In the genomic region with DNA sequence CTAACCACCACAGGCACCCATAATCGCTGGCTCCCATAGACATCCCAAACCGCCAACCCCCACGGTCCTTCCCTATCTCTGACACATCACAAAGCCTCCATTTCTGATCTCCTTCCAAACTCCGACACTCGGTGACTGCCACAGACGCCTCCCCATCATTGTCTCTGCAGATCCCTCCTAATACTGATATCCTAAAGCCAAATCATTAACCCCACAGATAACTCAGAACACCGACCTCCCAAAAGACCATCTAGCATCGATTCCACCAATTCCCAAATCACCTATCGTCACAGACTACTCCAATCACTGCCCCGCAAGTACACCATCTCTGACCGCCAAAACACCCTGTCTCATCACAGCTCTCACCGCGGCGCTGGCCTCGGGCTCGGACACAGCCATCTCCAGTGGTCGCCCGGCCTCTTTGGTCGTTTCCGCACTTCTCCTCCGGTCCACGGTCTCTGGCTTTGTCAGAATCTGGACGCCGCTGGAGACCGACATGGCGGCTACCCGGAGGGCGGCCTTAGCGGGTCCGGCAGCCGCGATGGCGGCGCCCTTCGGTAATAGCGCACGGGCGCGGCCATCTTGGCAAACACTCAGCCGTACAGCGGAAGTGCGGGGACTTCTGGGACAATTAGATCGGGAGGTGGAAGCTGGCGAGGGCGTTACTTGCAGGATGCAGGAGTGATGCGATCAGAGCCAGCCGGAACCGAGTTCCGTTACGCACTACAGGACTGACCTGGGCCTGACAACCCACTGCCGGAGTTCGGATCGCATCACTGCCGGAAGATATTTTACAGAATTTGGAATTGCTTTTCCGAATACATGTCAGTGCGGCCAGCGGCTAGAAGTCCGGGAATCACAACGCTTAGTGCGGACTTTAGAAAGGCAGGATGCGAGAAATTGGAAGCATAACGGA, we compare ENCODE assay signal across 8 cellular contexts. TPM values are rescaled to one million over a fixed set of nuclear protein-coding genes. Genes with fewer than 3 reads are reported as not detected.
A peak's percentile ranks its signal among the peaks of the same experiment; 100 is the strongest.
DNase-seq lines count a peak whose midpoint lies in the region; ATAC-seq and TF ChIP-seq lines count a peak whose summit lies in the region.

ZFP37 (minus strand) TSS at position 534 of the 916 bp plus-strand sequence; CDS start at position 498, 36 bp downstream.

- no peaks in the 10 kb centered on the region for H3K4me1 Mint-ChIP-seq in natural killer cell treated with Interleukin-12 subunit alpha and Interleukin-12 subunit beta and Interleukin-15 and Interleukin-18, amount 100 ng/mL, for 72 hours (ENCODE audit: low read depth in 2 of 2)
- H3K4me1 Mint-ChIP-seq in stimulated activated naive B cell treated with anti-CD40 and anti-IgM and Interleukin-4, amounts not matched to agents 10 μg/mL and 1 μg/mL and 100 μg/mL, for 72 hours = peaks cover 0 to 3% of the 10 kb centered on the region in 2 donors

- no peak within 1 kb of the TSS for H3K4me3 Mint-ChIP-seq in natural killer cell treated with Interleukin-12 subunit alpha and Interleukin-12 subunit beta and Interleukin-15 and Interleukin-18, amount 100 ng/mL, for 72 hours
- H3K4me3 Mint-ChIP-seq in stimulated activated naive B cell treated with anti-CD40 and anti-IgM and Interleukin-4, amounts not matched to agents 10 μg/mL and 1 μg/mL and 100 μg/mL, for 72 hours = no peak within 1 kb of the TSS

- H3K4me1 ChIP-seq in Peyer's patch = no peaks in the 10 kb centered on the region

- peak within 1 kb of the TSS in 3 of 4 donors; percentile 49 to 52 (median 52) for H3K27ac ChIP-seq in Peyer's patch

- H3K9me3 ChIP-seq in Peyer's patch = peaks cover 0 to 66% (median 18%) of the 10 kb centered on the region in 4 donors

- H3K36me3 Mint-ChIP-seq in natural killer cell treated with Interleukin-12 subunit alpha and Interleukin-12 subunit beta and Interleukin-15 and Interleukin-18, amount 100 ng/mL, for 72 hours = no peaks in the 10 kb centered on the region
- H3K36me3 Mint-ChIP-seq in stimulated activated naive B cell treated with anti-CD40 and anti-IgM and Interleukin-4, amounts not matched to agents 10 μg/mL and 1 μg/mL and 100 μg/mL, for 72 hours = peaks cover 2 to 8% of the 10 kb centered on the region in 2 donors

- TF ChIP-seq CTCF in Peyer's patch (IDR thresholded peaks at IDR 0.05) (no peak), foreskin fibroblast (IDR thresholded peaks at IDR 0.05; ENCODE audit: low read depth, low read length) (no peak)

- TF ChIP-seq POLR2A in Peyer's patch (IDR thresholded peaks at IDR 0.05) = no peak

- H3K4me3 ChIP-seq in Peyer's patch (peak within 1 kb of the TSS; percentile 57 to 64 (median 62)), foreskin fibroblast (ENCODE audit: low read depth in 1 of 2, low read length in 2 of 2) (peak within 1 kb of the TSS; percentile 61 to 99)

- H3K27ac Mint-ChIP-seq in natural killer cell treated with Interleukin-12 subunit alpha and Interleukin-12 subunit beta and Interleukin-15 and Interleukin-18, amount 100 ng/mL, for 72 hours = no peak within 1 kb of the TSS
- no peak within 1 kb of the TSS for H3K27ac Mint-ChIP-seq in stimulated activated naive B cell treated with anti-CD40 and anti-IgM and Interleukin-4, amounts not matched to agents 10 μg/mL and 1 μg/mL and 100 μg/mL, for 72 hours

- H3K27me3 ChIP-seq in Peyer's patch = no peaks in the 10 kb centered on the region

- no peaks in the 10 kb centered on the region for H3K36me3 ChIP-seq in Peyer's patch

- peak; percentile 98 for ATAC-seq in GM19397 (IDR thresholded peaks at IDR 0.05; ENCODE audit: unreplicated experiment)
- ATAC-seq in natural killer cell treated with Interleukin-12 subunit alpha and Interleukin-12 subunit beta and Interleukin-15 and Interleukin-18, amount 100 ng/mL, for 72 hours = peak; percentile 97 to 99
- peak; percentile 97 for ATAC-seq in stimulated activated naive B cell treated with anti-CD40 and anti-IgM and Interleukin-4, amounts not matched to agents 10 μg/mL and 1 μg/mL and 100 μg/mL, for 72 hours (replicated peaks)

- DNase-seq in AG08395 (ENCODE audit: low spot score) (peak; percentile 97), HS-27A (ENCODE audit: low read depth) (peak; percentile 83), Peyer's patch (peak; percentile 79 to 94 (median 81)), activated gamma-delta T cell (lab: John Stamatoyannopoulos, UW) (peak; percentile 31), foreskin fibroblast (peak; percentile 95 to 98)
- peak; percentile 87 for DNase-seq in natural killer cell treated with Interleukin-12 subunit alpha and Interleukin-12 subunit beta and Interleukin-15 and Interleukin-18, amount 100 ng/mL, for 72 hours (ENCODE audit: low spot score)
- DNase-seq in stimulated activated naive B cell treated with anti-CD40 and anti-IgM and Interleukin-4, amounts not matched to agents 10 μg/mL and 1 μg/mL and 100 μg/mL, for 72 hours = peak; percentile 78

- H3K27me3 Mint-ChIP-seq in natural killer cell treated with Interleukin-12 subunit alpha and Interleukin-12 subunit beta and Interleukin-15 and Interleukin-18, amount 100 ng/mL, for 72 hours = peaks cover 4 to 7% of the 10 kb centered on the region in 2 donors
- H3K27me3 Mint-ChIP-seq in stimulated activated naive B cell treated with anti-CD40 and anti-IgM and Interleukin-4, amounts not matched to agents 10 μg/mL and 1 μg/mL and 100 μg/mL, for 72 hours = peaks cover 11 to 12% of the 10 kb centered on the region in 2 donors

- H3K9me3 Mint-ChIP-seq in natural killer cell treated with Interleukin-12 subunit alpha and Interleukin-12 subunit beta and Interleukin-15 and Interleukin-18, amount 100 ng/mL, for 72 hours = no peaks in the 10 kb centered on the region
- H3K9me3 Mint-ChIP-seq in stimulated activated naive B cell treated with anti-CD40 and anti-IgM and Interleukin-4, amounts not matched to agents 10 μg/mL and 1 μg/mL and 100 μg/mL, for 72 hours = peaks cover 4 to 5% of the 10 kb centered on the region in 2 donors

RNA-seq across cellular contexts. Expression of gene ZFP37, which starts in this region (rescaled TPM):
- 1 to 10 TPM in 2 of 4 donors, under 1 TPM in 2; 0.53 to 3.3 (median 1.0) TPM for total RNA-seq in Peyer's patch
- 1 to 10 TPM in 1 of 2 donors, under 1 TPM in 1; 0.84 to 2.5 TPM for total RNA-seq in natural killer cell treated with Interleukin-12 subunit alpha and Interleukin-12 subunit beta and Interleukin-15 and Interleukin-18, amount 100 ng/mL, for 72 hours

Comparison
In these comparisons a context has a peak if more than half of its experiments do, and no peak if none do; other contexts are left out.
1. Peak in every context shown above with its lines: DNase-seq, ATAC-seq, H3K4me3 ChIP-seq and H3K27ac ChIP-seq.
2. DNase-seq: peak in every context shown above with its lines; median percentile 97 in AG08395; 96 in foreskin fibroblast; 87 in natural killer cell treated with Interleukin-12 subunit alpha and Interleukin-12 subunit beta and Interleukin-15 and Interleukin-18, amount 100 ng/mL, for 72 hours; 83 in HS-27A; 81 in Peyer's patch; 78 in stimulated activated naive B cell treated with anti-CD40 and anti-IgM and Interleukin-4, amounts not matched to agents 10 μg/mL and 1 μg/mL and 100 μg/mL, for 72 hours; 31 in activated gamma-delta T cell.